ENCODE assay signal across 1 cellular context in the genomic region with DNA sequence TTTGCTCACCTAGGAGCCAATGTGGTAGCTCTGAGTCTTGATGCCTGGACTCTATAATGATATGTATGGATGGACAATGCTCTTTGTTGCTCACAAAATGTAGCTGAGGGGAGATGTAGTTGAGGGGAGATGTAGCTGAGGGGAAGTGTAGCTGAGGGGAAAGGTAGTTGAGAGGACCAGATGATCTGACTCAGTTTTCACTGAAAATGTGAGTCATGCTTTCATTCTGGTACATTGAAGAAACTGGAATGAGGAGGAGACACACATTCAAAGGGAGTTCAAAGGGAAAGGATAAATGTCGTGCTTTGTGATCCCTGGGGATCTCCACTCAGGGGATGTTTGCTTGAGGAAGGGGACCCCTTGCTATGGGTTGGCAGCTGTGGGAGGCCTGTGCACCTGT.
TF ChIP-seq lines count a peak whose summit lies in the region.

No MANE protein-coding gene starts in this region.

TF ChIP-seq in H1, 55 proteins besides CTCF, POLR2A, EP300 and RAD21:
- TF ChIP-seq, protein P1, sequence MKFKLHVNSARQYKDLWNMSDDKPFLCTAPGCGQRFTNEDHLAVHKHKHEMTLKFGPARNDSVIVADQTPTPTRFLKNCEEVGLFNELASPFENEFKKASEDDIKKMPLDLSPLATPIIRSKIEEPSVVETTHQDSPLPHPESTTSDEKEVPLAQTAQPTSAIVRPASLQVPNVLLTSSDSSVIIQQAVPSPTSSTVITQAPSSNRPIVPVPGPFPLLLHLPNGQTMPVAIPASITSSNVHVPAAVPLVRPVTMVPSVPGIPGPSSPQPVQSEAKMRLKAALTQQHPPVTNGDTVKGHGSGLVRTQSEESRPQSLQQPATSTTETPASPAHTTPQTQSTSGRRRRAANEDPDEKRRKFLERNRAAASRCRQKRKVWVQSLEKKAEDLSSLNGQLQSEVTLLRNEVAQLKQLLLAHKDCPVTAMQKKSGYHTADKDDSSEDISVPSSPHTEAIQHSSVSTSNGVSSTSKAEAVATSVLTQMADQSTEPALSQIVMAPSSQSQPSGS (IDR thresholded peaks at IDR 0.05; ENCODE audit: low read length): no peak
- TF ChIP-seq TBP (IDR thresholded peaks at IDR 0.05; ENCODE audit: low read depth, low read length) (no peak), POLR2AphosphoS5 (IDR thresholded peaks at IDR 0.05; ENCODE audit: low read depth, low read length) (no peak), JUN (IDR thresholded peaks at IDR 0.05; ENCODE audit: low read depth, low read length) (no peak), POU5F1 (IDR thresholded peaks at IDR 0.05; ENCODE audit: low read depth, low read length) (no peak), KDM5A (IDR thresholded peaks at IDR 0.05; ENCODE audit: low read length) (no peak), YY1 (IDR thresholded peaks at IDR 0.05; ENCODE audit: low read depth, low read length) (no peak), CREB1 (IDR thresholded peaks at IDR 0.05) (no peak), NANOG (IDR thresholded peaks at IDR 0.05; ENCODE audit: insufficient read depth, low read depth, low read length, poor library complexity, severe bottlenecking) (no peak), CHD2 (IDR thresholded peaks at IDR 0.05; ENCODE audit: low read length) (no peak), BRCA1 (IDR thresholded peaks at IDR 0.05; ENCODE audit: low read depth, low read length) (no peak), CBX8 (IDR thresholded peaks at IDR 0.05; ENCODE audit: borderline replicate concordance, low read depth, low read length) (no peak), BACH1 (IDR thresholded peaks at IDR 0.05; ENCODE audit: low read length) (no peak)
- TF ChIP-seq, protein P2, sequence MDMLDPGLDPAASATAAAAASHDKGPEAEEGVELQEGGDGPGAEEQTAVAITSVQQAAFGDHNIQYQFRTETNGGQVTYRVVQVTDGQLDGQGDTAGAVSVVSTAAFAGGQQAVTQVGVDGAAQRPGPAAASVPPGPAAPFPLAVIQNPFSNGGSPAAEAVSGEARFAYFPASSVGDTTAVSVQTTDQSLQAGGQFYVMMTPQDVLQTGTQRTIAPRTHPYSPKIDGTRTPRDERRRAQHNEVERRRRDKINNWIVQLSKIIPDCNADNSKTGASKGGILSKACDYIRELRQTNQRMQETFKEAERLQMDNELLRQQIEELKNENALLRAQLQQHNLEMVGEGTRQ (IDR thresholded peaks at IDR 0.05; ENCODE audit: low read length): no peak
